19 cellular contexts compared by ENCODE assay signal in the genomic region with DNA sequence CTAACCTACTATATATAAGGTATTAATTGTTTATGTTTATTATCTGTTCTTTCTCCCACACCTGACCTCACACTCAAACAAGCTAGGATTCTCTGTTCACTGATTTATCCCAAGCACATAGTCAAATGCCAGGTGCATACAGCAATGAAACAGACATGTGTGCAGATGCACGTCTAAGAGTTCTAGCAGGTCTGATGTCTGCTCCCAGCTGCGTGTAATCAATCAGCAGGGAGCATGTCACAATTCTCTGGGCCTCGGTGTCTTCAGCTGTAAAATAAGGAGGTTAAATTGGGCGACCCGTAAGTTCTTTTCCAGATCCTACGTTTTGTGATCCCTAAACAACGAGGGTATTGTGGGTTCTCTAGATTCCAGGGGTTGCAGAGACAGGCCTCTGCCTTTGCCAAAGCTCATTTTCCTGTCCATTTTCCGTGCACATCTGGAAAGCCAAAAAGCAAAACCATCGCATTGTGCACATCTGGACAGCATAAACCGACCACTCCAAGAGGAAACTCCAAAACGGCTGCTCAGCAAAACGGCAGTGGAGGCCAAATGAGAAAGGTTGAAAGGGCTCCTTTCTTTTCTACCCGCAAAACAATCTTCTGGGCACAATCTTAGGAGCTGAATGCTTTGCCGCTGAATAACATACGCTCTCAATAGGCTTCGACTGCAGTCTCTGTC.
A peak's percentile ranks its signal among the peaks of the same experiment; 100 is the strongest.
DNase-seq lines count a peak whose midpoint lies in the region; ATAC-seq, FAIRE-seq and TF ChIP-seq lines count a peak whose summit lies in the region.
"Had no signal": no experiment of that assay in that cellular context is flagged by ENCODE, and none has a peak within 500 bp of the region (broad histone marks: within the 10 kb centered on the region; RNA-seq: fewer than 3 reads in every experiment).

No MANE protein-coding gene starts in this region.

- no peak overlapping the region for H2AFZ ChIP-seq in HepG2 (ENCODE audit: low read length)

- CTCF ChIA-PET in HepG2 (lab: Yijun Ruan, JAX; ENCODE audit: low intra/inter-chr PET ratio, low total read pairs), result no interaction called here

- no peak for FAIRE-seq in HepG2 (lab: Jason Lieb, UNC)

- H3K79me2 ChIP-seq in HepG2 (ENCODE audit: insufficient read depth, low read length), result no peaks in the 10 kb centered on the region

- no peak for TF ChIP-seq POLR2A in HepG2 (IDR thresholded peaks at IDR 0.05; ENCODE audit: insufficient read depth in 1 of 2, low read depth in 2 of 2, low read length in 2 of 2)
- no peak for TF ChIP-seq POLR2A in right lobe of liver (IDR thresholded peaks at IDR 0.05)
- no peak for TF ChIP-seq POLR2A in ovary (IDR thresholded peaks at IDR 0.05)

- H3K36me3 ChIP-seq in HepG2 (replicated peaks in 1 of 2; ENCODE audit: control insufficient read depth in 1 of 2, insufficient read depth in 2 of 2, low read length in 2 of 2) (no peaks in the 10 kb centered on the region), right lobe of liver (no peaks in the 10 kb centered on the region), ovary (no peaks in the 10 kb centered on the region), H7 (replicated peaks; ENCODE audit: control insufficient read depth, insufficient read depth, low read length) (no peaks in the 10 kb centered on the region)
- H3K36me3 ChIP-seq: colonic mucosa, left lung, upper lobe of left lung had no signal

- intact Hi-C loops in HepG2 (cut with micrococcal nuclease; ENCODE audit: unreplicated experiment), result no loop called here
- intact Hi-C loops in right lobe of liver (cut with DNase I), result no loop called here
- intact Hi-C loops in ovary (cut with DNase I), result loop anchor here in 1 of 4 donors (5.0 kb wide), 1 partner anchor 49 kb away; no protein-coding TSS in a partner anchor

- peak; percentile 37; the same call in 2 of the 3 replicates for ATAC-seq in HepG2
- no peak for ATAC-seq in right lobe of liver
- ATAC-seq: activated CD8-positive, alpha-beta T cell treated with anti-CD3 and anti-CD28 coated beads, Interleukin-2, amount 10 ng/mL, durations not matched to agents 7 days and 5 days; activated T-cell treated with anti-CD3 and anti-CD28 coated beads, Interleukin-2, amount 50 U/mL, for 4 hours; left lung; T-helper 17 cell had no signal

- POLR2A ChIA-PET in HepG2 (lab: Yijun Ruan, JAX), result interaction anchor here (0.9 to 2.6 kb wide), 12 partner anchors 8 to 109 kb away, joined by 3 to 20 read pairs (median 4); no protein-coding TSS in a partner anchor

- H3K27me3 ChIP-seq in HepG2 (ENCODE audit: control insufficient read depth in 1 of 2, insufficient read depth in 2 of 2, low read length in 2 of 2), result no peaks in the 10 kb centered on the region
- no peaks in the 10 kb centered on the region for H3K27me3 ChIP-seq in right lobe of liver
- H3K27me3 ChIP-seq in ovary, result no peaks in the 10 kb centered on the region
- H3K27me3 ChIP-seq in H7 (ENCODE audit: control insufficient read depth, insufficient read depth, low read length), result no peaks in the 10 kb centered on the region; the same call in 1 of the 2 replicates
- H3K27me3 ChIP-seq: colonic mucosa, left lung, upper lobe of left lung had no signal

- no peaks in the 10 kb centered on the region for H3K9me3 ChIP-seq in HepG2 (ENCODE audit: low read length)
- no peaks in the 10 kb centered on the region for H3K9me3 ChIP-seq in right lobe of liver
- H3K9me3 ChIP-seq in ovary, result no peaks in the 10 kb centered on the region
- H3K9me3 ChIP-seq: colonic mucosa, left lung, upper lobe of left lung had no signal

- no TSS peak for BruUV-seq in HepG2 (replicated peaks; lab: Mats Ljungman, UMichigan)

- in situ Hi-C loops in HepG2 (cut with HindIII; ENCODE audit: extremely low pct_ligation_motif_present, low pct_unique_long_range_greater_than_20kb), result no loop called here

- peak overlapping the region; percentile 35 for H3K9ac ChIP-seq in HepG2 (ENCODE audit: insufficient read depth, low read depth, low read length)

- no peak for TF ChIP-seq RAD21 in HepG2 (CRISPR knock-in tag; IDR thresholded peaks at IDR 0.05)

- DNase-seq in HepG2 (ENCODE audit: low spot score) (no peak), right lobe of liver (no peak), SHP77 treated with DMSO at 0.1 percent for 48 hours (lab: John Stamatoyannopoulos, UW) (peak; percentile 35), fibroblast of villous mesenchyme (ENCODE audit: low read depth) (peak; percentile 39), NCI-H1436 (lab: John Stamatoyannopoulos, UW) (no peak), ovary (no peak), NCI-H2029 (lab: John Stamatoyannopoulos, UW) (no peak), H7 (no peak)
- DNase-seq: activated CD8-positive, alpha-beta T cell treated with anti-CD3 and anti-CD28 coated beads, Interleukin-2, amount 10 ng/mL, durations not matched to agents 7 days and 5 days; activated naive CD4-positive, alpha-beta T cell treated with anti-CD3 and anti-CD28 coated beads, Interleukin-2, amount 50 U/mL, for 16 hours; activated T-cell treated with anti-CD3 and anti-CD28 coated beads, Interleukin-2, amount 50 U/mL, for 4 hours; colonic mucosa; left lung; NCI-H1105 treated with DMSO at 0.1 percent for 48 hours; NCI-H446 treated with DMSO at 0.1 percent for 48 hours; SIG-M5; stimulated activated CD4-positive, alpha-beta T cell treated with anti-CD3 and anti-CD28 coated beads, Interleukin-2, amount 100 ng/mL, for 24 hours; T-helper 17 cell; upper lobe of left lung had no signal

- H3K4me3 ChIP-seq in HepG2 (replicated peaks in 1 of 3; ENCODE audit: insufficient read depth in 1 of 3, low read depth in 2 of 3, low read length in 3 of 3), result peak overlapping the region in 1 of 3 experiments; percentile 24; a peak in 2 of 6 replicates
- H3K4me3 ChIP-seq in right lobe of liver, result no peak overlapping the region
- no peak overlapping the region for H3K4me3 ChIP-seq in fibroblast of villous mesenchyme (ENCODE audit: low read depth, low read length)
- H3K4me3 ChIP-seq in ovary, result no peak overlapping the region
- H3K4me3 ChIP-seq in H7 (ENCODE audit: insufficient read depth, low read depth, low read length), result no peak overlapping the region
- H3K4me3 ChIP-seq: colonic mucosa, left lung, upper lobe of left lung had no signal

- TF ChIP-seq CTCF in HepG2 (CRISPR knock-in tag; IDR thresholded peaks at IDR 0.05) (no peak), right lobe of liver (IDR thresholded peaks at IDR 0.05) (no peak), fibroblast of villous mesenchyme (IDR thresholded peaks at IDR 0.05; ENCODE audit: insufficient read depth, low read depth, low read length) (no peak), ovary (IDR thresholded peaks at IDR 0.05) (no peak)

- H4K20me1 ChIP-seq in HepG2 (ENCODE audit: insufficient read depth, low read length), result no peaks in the 10 kb centered on the region

- WGBS in HepG2 (ENCODE audit: low lambda C conversion rate), result 47% methylated on average over 16 of the region's 16 CpGs
- 90% methylated on average over 11 of the region's 16 CpGs for WGBS in right lobe of liver (ENCODE audit: insufficient coverage, low coverage, low lambda C conversion rate, missing lambda C conversion rate)
- WGBS in ovary, 3 donors, result 29 to 37% (median 31%) methylated on average over 16 of the region's 16 CpGs

- peaks cover 42% of the 10 kb centered on the region for H3K4me1 ChIP-seq in HepG2 (ENCODE audit: insufficient read depth, low read length)
- no peaks in the 10 kb centered on the region for H3K4me1 ChIP-seq in right lobe of liver
- no peaks in the 10 kb centered on the region for H3K4me1 ChIP-seq in ovary (ENCODE audit: insufficient read depth)
- H3K4me1 ChIP-seq: colonic mucosa, left lung, upper lobe of left lung had no signal

- H3K27ac ChIP-seq in HepG2 (ENCODE audit: extremely low read length, insufficient read depth, low read length), result no peak overlapping the region
- H3K27ac ChIP-seq in right lobe of liver, result no peak overlapping the region
- no peak overlapping the region for H3K27ac ChIP-seq in ovary
- H3K27ac ChIP-seq: colonic mucosa, left lung, upper lobe of left lung had no signal

- H3K4me2 ChIP-seq in HepG2 (ENCODE audit: low read depth, low read length), result peak overlapping the region; percentile 72

- TF ChIP-seq EP300 in HepG2 (IDR thresholded peaks at IDR 0.05; ENCODE audit: low read depth in 2 of 2, low read length in 2 of 2) (no peak), HepG2 (CRISPR knock-in tag; IDR thresholded peaks at IDR 0.05; ENCODE audit: borderline replicate concordance) (no peak), ovary (IDR thresholded peaks at IDR 0.05) (no peak)

TF ChIP-seq in HepG2, 621 proteins besides CTCF, POLR2A, EP300 and RAD21:
- TF ChIP-seq MED1 (CRISPR knock-in tag; IDR thresholded peaks at IDR 0.05) (0 out of 2 replicates have a peak, but pooled peaks have one; percentile 13), CHD4 (IDR thresholded peaks at IDR 0.05; ENCODE audit: borderline replicate concordance, low read length) (0 out of 2 replicates have a peak, but pooled peaks have one; percentile 19), YY1 (IDR thresholded peaks at IDR 0.05; ENCODE audit: insufficient read depth, insufficient replicate concordance, low read depth, low read length) (no peak), ZBTB7B (CRISPR knock-in tag; IDR thresholded peaks at IDR 0.05) (no peak), PHF21A (CRISPR knock-in tag; IDR thresholded peaks at IDR 0.05) (peak; percentile 28; the same call in 1 of the 2 replicates), ZNF772 (CRISPR knock-in tag; IDR thresholded peaks at IDR 0.05) (peak; percentile 11; the same call in 1 of the 2 replicates), KLF6 (CRISPR knock-in tag; IDR thresholded peaks at IDR 0.05) (no peak)
- TF ChIP-seq, protein P1, sequence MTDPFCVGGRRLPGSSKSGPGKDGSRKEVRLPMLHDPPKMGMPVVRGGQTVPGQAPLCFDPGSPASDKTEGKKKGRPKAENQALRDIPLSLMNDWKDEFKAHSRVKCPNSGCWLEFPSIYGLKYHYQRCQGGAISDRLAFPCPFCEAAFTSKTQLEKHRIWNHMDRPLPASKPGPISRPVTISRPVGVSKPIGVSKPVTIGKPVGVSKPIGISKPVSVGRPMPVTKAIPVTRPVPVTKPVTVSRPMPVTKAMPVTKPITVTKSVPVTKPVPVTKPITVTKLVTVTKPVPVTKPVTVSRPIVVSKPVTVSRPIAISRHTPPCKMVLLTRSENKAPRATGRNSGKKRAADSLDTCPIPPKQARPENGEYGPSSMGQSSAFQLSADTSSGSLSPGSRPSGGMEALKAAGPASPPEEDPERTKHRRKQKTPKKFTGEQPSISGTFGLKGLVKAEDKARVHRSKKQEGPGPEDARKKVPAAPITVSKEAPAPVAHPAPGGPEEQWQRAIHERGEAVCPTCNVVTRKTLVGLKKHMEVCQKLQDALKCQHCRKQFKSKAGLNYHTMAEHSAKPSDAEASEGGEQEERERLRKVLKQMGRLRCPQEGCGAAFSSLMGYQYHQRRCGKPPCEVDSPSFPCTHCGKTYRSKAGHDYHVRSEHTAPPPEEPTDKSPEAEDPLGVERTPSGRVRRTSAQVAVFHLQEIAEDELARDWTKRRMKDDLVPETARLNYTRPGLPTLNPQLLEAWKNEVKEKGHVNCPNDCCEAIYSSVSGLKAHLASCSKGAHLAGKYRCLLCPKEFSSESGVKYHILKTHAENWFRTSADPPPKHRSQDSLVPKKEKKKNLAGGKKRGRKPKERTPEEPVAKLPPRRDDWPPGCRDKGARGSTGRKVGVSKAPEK (CRISPR knock-in tag; IDR thresholded peaks at IDR 0.05; ENCODE audit: borderline replicate concordance), result 0 out of 2 replicates have a peak, but pooled peaks have one; percentile 10
TF ChIP-seq in HepG2: peak in this region for 5.

Comparison
In these comparisons a context has a peak if more than half of its experiments do, and no peak if none do; other contexts are left out.
1. DNase-seq: peak in SHP77 treated with DMSO at 0.1 percent for 48 hours (single experiment) and fibroblast of villous mesenchyme (single experiment); none in HepG2 (single experiment), right lobe of liver (0 of 3), NCI-H1436 (single experiment), ovary (0 of 5), NCI-H2029 (single experiment) and H7 (single experiment).